Comparison of ENCODE assay signal across 1 cellular context in the genomic region with DNA sequence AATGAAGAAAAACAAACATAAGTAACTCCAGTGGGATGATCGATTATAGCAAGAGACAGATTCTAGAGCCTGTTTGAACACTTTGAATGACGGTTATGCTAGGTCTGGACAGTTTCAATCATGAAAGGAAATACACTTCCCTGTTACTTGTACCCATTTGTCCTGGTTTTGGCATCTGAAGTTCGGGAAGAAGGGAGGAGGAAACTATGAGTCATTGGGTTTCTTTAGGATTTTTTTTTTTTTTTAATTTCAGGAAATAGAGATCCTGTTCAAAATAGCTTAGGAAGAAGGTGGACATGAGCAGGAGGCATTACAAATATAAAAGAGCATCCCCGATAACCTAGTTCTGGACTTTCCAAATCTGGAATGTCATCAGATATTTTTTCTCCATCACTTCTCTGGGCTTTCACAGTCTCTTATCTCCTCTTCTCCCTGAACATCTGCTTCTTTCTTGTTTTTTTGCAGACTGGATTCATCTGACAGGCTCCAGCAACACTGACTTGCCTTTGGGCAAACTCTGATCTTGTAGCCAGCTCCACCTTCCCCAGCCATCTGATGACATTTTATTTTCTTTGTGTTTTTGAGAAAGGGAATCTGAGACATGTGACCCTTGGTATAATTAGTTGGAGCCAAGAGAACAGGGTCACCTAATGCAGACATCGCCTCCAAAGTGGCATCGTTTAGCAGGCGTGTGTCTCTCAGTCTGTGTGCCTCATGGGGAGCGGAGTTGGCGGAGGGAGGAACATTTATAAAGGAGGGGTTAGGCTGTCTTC.
TF ChIP-seq lines count a peak whose summit lies in the region.

No MANE protein-coding gene starts in this region.

TF ChIP-seq in IMR-90, 13 proteins besides CTCF, POLR2A, EP300 and RAD21:
- TF ChIP-seq CHD1 (IDR thresholded peaks at IDR 0.05; ENCODE audit: low read depth, low read length) (no peak), MAFK (IDR thresholded peaks at IDR 0.05; ENCODE audit: low read depth, low read length) (no peak)
